22 cellular contexts compared by ENCODE assay signal in the genomic region with DNA sequence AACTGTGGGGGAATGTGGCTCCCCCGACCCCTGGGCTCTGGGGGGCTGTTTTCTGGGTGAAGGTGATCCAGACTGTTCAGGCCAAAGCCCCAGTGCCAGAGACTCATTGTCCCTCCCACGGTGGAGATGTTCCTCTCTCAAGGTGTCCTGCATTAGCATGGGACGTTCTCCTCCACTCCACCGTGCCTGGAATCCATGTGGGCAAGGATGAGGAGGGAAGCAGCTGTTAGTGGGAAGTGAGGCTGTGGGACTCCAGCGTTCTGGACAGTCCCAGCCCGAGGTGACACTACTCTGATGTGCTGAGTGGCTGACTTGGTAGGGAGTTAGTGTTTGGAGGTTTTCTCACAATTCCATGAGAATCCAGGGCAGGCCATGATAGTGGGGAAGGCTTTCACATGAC. TPM values are rescaled to one million over a fixed set of nuclear protein-coding genes. Genes with fewer than 3 reads are reported as not detected.
DNase-seq lines count a peak whose midpoint lies in the region; ATAC-seq, FAIRE-seq and TF ChIP-seq lines count a peak whose summit lies in the region.
"Had no signal": no experiment of that assay in that cellular context is flagged by ENCODE, and none has a peak within 500 bp of the region (broad histone marks: within the 10 kb centered on the region; RNA-seq: fewer than 3 reads in every experiment).

No MANE protein-coding gene starts in this region.

- TF ChIP-seq POLR2A in K562 (conservative IDR thresholded peaks at IDR 0.05) (no peak), upper lobe of left lung (IDR thresholded peaks at IDR 0.05) (no peak)

- H3K4me2 ChIP-seq in K562 (ENCODE audit: insufficient read depth, low read length), result no peak overlapping the region

- H3K4me3 ChIP-seq in K562 (no peak overlapping the region), upper lobe of left lung (no peak overlapping the region)
- H3K4me3 ChIP-seq: SK-N-MC had no signal

- TF ChIP-seq RAD21 in K562 (CRISPR knock-in tag; conservative IDR thresholded peaks at IDR 0.05 in 1 of 2, IDR thresholded peaks at IDR 0.05 in 1 of 2), result no peak

- no peaks in the 10 kb centered on the region for H3K79me2 ChIP-seq in K562 (ENCODE audit: control insufficient read depth, insufficient read depth, low read length)

- CTCF ChIA-PET in K562 (lab: Yijun Ruan, JAX; ENCODE audit: low intra/inter-chr PET ratio), result no interaction called here

- H2AFZ ChIP-seq in K562 (ENCODE audit: low read depth, low read length), result no peak overlapping the region

- H3K4me1 ChIP-seq in K562 (replicated peaks in 1 of 2; ENCODE audit: control insufficient read depth in 2 of 2, insufficient read depth in 2 of 2, low read length in 2 of 2), result no peaks in the 10 kb centered on the region; a peak in 1 of 5 replicates
- H3K4me1 ChIP-seq in upper lobe of left lung, result peaks cover 0 to 8% (median 2%) of the 10 kb centered on the region in 4 donors

- in situ Hi-C loops in K562 (cut with MboI), result loop anchor here (25.0 kb wide), 1 partner anchor 1582 kb away; no protein-coding TSS in a partner anchor

- H3K27me3 ChIP-seq in K562 (ENCODE audit: control insufficient read depth in 2 of 2, insufficient read depth in 2 of 2, low read length in 2 of 2), result peaks cover 56 to 62% of the 10 kb centered on the region in 2 experiments
- H3K27me3 ChIP-seq in upper lobe of left lung, result no peaks in the 10 kb centered on the region

- DNase-seq in AG20443 (ENCODE audit: low spot score) (peak; percentile 11), K562 (ENCODE audit: extremely low read depth in 1 of 4, low spot score in 3 of 4) (peak in 3 of 4 experiments; percentile 22 to 29 (median 25)), mesenteric fat pad (ENCODE audit: low spot score) (peak; percentile 43), upper lobe of left lung (no peak), hippocampal formation (lab: John Stamatoyannopoulos, UW) (no peak), substantia nigra (lab: John Stamatoyannopoulos, UW) (no peak)
- DNase-seq: 8988T; ACHN; CD4-positive, CD25-positive, alpha-beta regulatory T cell; H7; Karpas-422; NCI-H1092 treated with DMSO at 0.1 percent for 48 hours; NCI-H1436; NCI-H187 treated with DMSO at 0.1 percent for 48 hours; NCI-H2171 treated with DMSO at 0.1 percent for 48 hours; NCI-H524; NCI-H774; SIG-M5 had no signal

- H3K27ac ChIP-seq in K562 (ENCODE audit: extremely low read depth, low read depth, low read length), result no peak overlapping the region
- H3K27ac ChIP-seq in upper lobe of left lung, result peak overlapping the region in 3 of 4 donors; percentile 4 to 68 (median 68)
- H3K27ac ChIP-seq in substantia nigra (ENCODE audit: low read depth, low read length, poor library complexity, severe bottlenecking), result no peak overlapping the region
- H3K27ac ChIP-seq: SK-N-MC had no signal

- POLR2A ChIA-PET in K562 (lab: Yijun Ruan, JAX), result interaction anchor here (0.7 to 3.2 kb wide), 10 partner anchors 10 to 76 kb away, joined by 3 to 13 read pairs (median 8); a partner anchor contains a TSS

- ATAC-seq in K562, result no peak
- peak in 1 of 2 donors; percentile 58 for ATAC-seq in upper lobe of left lung (ENCODE audit: low FRiP score in 2 of 2)
- ATAC-seq in GM19023 (IDR thresholded peaks at IDR 0.05; ENCODE audit: unreplicated experiment), result no peak

- H3K9me1 ChIP-seq in K562 (ENCODE audit: control insufficient read depth, insufficient read depth, low read length), result no peaks in the 10 kb centered on the region

- 1% methylated on average over 6 of the region's 6 CpGs for WGBS in K562 (ENCODE audit: insufficient coverage, low coverage, missing lambda C conversion rate)
- WGBS in upper lobe of left lung, 2 donors, result 68 to 92% methylated on average over 2 to 6 of the region's 6 CpGs

- intact Hi-C loops in K562 (cut with micrococcal nuclease), result no loop called here

- no peak for TF ChIP-seq EP300 in K562 (IDR thresholded peaks at IDR 0.05; ENCODE audit: low read length)
- TF ChIP-seq EP300 in upper lobe of left lung (IDR thresholded peaks at IDR 0.05), result no peak

- no peaks in the 10 kb centered on the region for H3K36me3 ChIP-seq in K562 (ENCODE audit: control insufficient read depth, insufficient read depth, low read length)
- H3K36me3 ChIP-seq in upper lobe of left lung, result no peaks in the 10 kb centered on the region

- no peaks in the 10 kb centered on the region for H4K20me1 ChIP-seq in K562 (replicated peaks; ENCODE audit: control insufficient read depth, insufficient read depth, low read length)

- H3K9me3 ChIP-seq in K562 (replicated peaks; ENCODE audit: control insufficient read depth, insufficient read depth, low read depth, low read length), result peaks cover 6% of the 10 kb centered on the region
- H3K9me3 ChIP-seq in upper lobe of left lung, result peaks cover 0 to 4% (median 0%) of the 10 kb centered on the region in 4 donors

- no TSS peak for BruUV-seq in K562 (replicated peaks; lab: Mats Ljungman, UMichigan)

- 0 out of 4 replicates have a peak overlapping the region, but pooled peaks of 1 of the 2 experiments have one; percentile 7 for H3K9ac ChIP-seq in K562 (ENCODE audit: insufficient read depth in 1 of 2, low read depth in 2 of 2, low read length in 2 of 2)

- TF ChIP-seq CTCF in K562 (IDR thresholded peaks at IDR 0.05 in 2 of 3, conservative IDR thresholded peaks at IDR 0.05 in 1 of 3; ENCODE audit: insufficient read depth in 2 of 3, low read depth in 1 of 3, low read length in 3 of 3) (no peak), upper lobe of left lung (IDR thresholded peaks at IDR 0.05) (no peak)

- no peak for FAIRE-seq in K562 (lab: Jason Lieb, UNC)
- FAIRE-seq: GM18507, RCC 7860 had no signal

TF ChIP-seq in K562, 482 proteins besides CTCF, POLR2A, EP300 and RAD21 (continues in another document):
- TF ChIP-seq BRCA1 (IDR thresholded peaks at IDR 0.05) (no peak), BRCA1 (CRISPR knock-in tag; IDR thresholded peaks at IDR 0.05) (0 out of 2 replicates have a peak, but pooled peaks have one; percentile 17), GATAD2B (IDR thresholded peaks at IDR 0.05; ENCODE audit: borderline replicate concordance) (no peak), HNRNPL (IDR thresholded peaks at IDR 0.05; ENCODE audit: low read depth, low read length) (no peak), MCM2 (IDR thresholded peaks at IDR 0.05; ENCODE audit: low read depth) (no peak), MECOM (CRISPR knock-in tag; IDR thresholded peaks at IDR 0.05) (no peak), PHF8 (IDR thresholded peaks at IDR 0.05; ENCODE audit: borderline replicate concordance, low read length) (peak; percentile 0; the same call in 1 of the 2 replicates), FOXA3 (CRISPR knock-in tag; conservative IDR thresholded peaks at IDR 0.05 in 1 of 2, IDR thresholded peaks at IDR 0.05 in 1 of 2) (0 out of 4 replicates have a peak, but pooled peaks of 1 of the 2 experiments have one; percentile 22), PRPF4 (IDR thresholded peaks at IDR 0.05; ENCODE audit: insufficient read depth, low read depth, low read length, poor library complexity, severe bottlenecking) (no peak), BRD9 (IDR thresholded peaks at IDR 0.05; ENCODE audit: low read depth, partially characterized antibody) (no peak)
- TF ChIP-seq, protein P1, sequence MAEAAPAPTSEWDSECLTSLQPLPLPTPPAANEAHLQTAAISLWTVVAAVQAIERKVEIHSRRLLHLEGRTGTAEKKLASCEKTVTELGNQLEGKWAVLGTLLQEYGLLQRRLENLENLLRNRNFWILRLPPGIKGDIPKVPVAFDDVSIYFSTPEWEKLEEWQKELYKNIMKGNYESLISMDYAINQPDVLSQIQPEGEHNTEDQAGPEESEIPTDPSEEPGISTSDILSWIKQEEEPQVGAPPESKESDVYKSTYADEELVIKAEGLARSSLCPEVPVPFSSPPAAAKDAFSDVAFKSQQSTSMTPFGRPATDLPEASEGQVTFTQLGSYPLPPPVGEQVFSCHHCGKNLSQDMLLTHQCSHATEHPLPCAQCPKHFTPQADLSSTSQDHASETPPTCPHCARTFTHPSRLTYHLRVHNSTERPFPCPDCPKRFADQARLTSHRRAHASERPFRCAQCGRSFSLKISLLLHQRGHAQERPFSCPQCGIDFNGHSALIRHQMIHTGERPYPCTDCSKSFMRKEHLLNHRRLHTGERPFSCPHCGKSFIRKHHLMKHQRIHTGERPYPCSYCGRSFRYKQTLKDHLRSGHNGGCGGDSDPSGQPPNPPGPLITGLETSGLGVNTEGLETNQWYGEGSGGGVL (CRISPR knock-in tag; IDR thresholded peaks at IDR 0.05), result no peak
- TF ChIP-seq, protein P2, sequence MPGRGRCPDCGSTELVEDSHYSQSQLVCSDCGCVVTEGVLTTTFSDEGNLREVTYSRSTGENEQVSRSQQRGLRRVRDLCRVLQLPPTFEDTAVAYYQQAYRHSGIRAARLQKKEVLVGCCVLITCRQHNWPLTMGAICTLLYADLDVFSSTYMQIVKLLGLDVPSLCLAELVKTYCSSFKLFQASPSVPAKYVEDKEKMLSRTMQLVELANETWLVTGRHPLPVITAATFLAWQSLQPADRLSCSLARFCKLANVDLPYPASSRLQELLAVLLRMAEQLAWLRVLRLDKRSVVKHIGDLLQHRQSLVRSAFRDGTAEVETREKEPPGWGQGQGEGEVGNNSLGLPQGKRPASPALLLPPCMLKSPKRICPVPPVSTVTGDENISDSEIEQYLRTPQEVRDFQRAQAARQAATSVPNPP (IDR thresholded peaks at IDR 0.05; ENCODE audit: borderline replicate concordance, insufficient read depth, insufficient read length), result no peak

RNA-seq across cellular contexts. Expression of a gene that starts 31.4 kb away (rescaled TPM):
- total RNA-seq in K562 (2011; cell fraction: chromatin; rRNA removed; ENCODE audit: low replicate concordance), result not detected in 2 replicates
- total RNA-seq in K562 (2011; cell fraction: nucleolus; rRNA removed), result not detected in 2 replicates
- total RNA-seq in K562 (2011; cell fraction: nucleoplasm; rRNA removed), result not detected in 2 replicates
- not detected in 2 replicates for total RNA-seq in K562 (2014; rRNA removed)
- total RNA-seq in K562 (2014; rRNA removed; fragmentation: Illumina TruSeq; extraction: Trizol), result not detected in 2 replicates
- not detected in 2 replicates for total RNA-seq in K562 (2015; rRNA removed; fragmentation: Illumina TruSeq; extraction: Trizol)
- 0.16 and 0.20 TPM in 2 replicates for total RNA-seq in K562 (2021)
- not detected in 2 replicates for polyA plus RNA-seq in K562 (2011; rRNA removed)
- polyA plus RNA-seq in K562 (2011; cell fraction: cytosol; rRNA removed), result not detected in 2 replicates
- not detected in 2 replicates for polyA plus RNA-seq in K562 (2011; cell fraction: nucleus; rRNA removed)
- polyA plus RNA-seq in K562 (2012), result 0.08 and 0.18 TPM in 2 replicates
- polyA plus RNA-seq in K562 (2014; fragmentation: Illumina TruSeq; extraction: Trizol), result not detected in 2 replicates
- not detected for polyA plus RNA-seq in K562 (2014; fragmentation: Nextera tagmentation; extraction: Ambion mirVana)
- polyA plus RNA-seq in K562 (2014; rRNA removed), result not detected in 2 replicates
- polyA minus RNA-seq in K562 (2011; rRNA and poly(A)+ RNA removed), result not detected in 2 replicates
- not detected in 2 replicates for polyA minus RNA-seq in K562 (2011; cell fraction: cytosol; rRNA and poly(A)+ RNA removed)
- not detected in 2 replicates for polyA minus RNA-seq in K562 (2011; cell fraction: nucleus; rRNA and poly(A)+ RNA removed)
- 151 TPM for total RNA-seq in mesenteric fat pad
- 100 to 1,000 TPM in 5 of 6 donors, 10 to 100 TPM in 1; 70.2 to 726 (median 229) TPM for total RNA-seq in upper lobe of left lung

Comparison
In these comparisons a context has a peak if more than half of its experiments do, and no peak if none do; other contexts are left out.
1. DNase-seq: peak in AG20443 (single experiment), K562 (3 of 4) and mesenteric fat pad (single experiment); none in upper lobe of left lung (0 of 2), hippocampal formation (0 of 2) and substantia nigra (0 of 49).
2. H3K27ac ChIP-seq: peak in upper lobe of left lung (3 of 4); none in K562 (single experiment) and substantia nigra (single experiment).
3. RNA of a gene that starts 31.4 kb away (total RNA-seq): 70.2 to 726 TPM in upper lobe of left lung and 151 TPM in mesenteric fat pad (single experiment); 0.16 to 0.20 TPM in K562; every median in the first group is over 10 times any median in the second.